1 cellular context compared by ENCODE assay signal in the genomic region with DNA sequence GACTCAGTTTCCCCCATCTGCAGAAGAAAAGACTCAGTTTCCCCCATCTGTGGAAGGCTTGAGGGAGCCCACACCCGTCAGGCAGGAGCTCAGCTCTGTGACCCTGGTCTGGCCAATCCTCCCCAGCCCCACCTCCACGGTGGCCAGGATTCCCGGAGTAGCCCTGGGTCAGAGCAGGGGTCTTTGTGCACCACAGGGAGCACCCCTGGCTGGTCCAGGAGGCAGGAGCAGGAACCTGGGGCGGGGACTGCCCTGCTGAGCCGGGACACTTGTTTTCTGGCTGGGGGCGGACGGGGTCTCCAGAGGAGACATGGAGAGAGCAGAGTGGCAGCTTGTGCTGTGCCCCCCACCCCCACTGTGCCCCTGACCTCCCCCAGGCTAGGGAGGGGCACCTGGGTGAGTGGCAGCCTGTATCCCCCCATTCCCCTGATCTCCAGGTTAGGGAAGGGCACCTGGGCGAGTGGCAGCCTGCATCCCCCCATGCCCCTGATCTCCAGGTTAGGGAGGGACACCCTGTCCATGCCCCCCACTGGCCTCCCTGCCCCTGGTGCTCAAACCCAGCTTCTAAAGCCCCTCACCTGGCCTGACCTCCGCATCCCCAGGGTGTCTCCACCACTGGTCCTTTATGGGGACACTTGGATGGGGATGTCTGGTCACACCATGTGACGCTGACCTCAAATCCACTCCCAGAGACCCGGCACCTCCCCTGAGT.
TF ChIP-seq lines count a peak whose summit lies in the region.

No MANE protein-coding gene starts in this region.

TF ChIP-seq in SK-N-SH, 30 proteins besides CTCF, POLR2A, EP300 and RAD21 (continued from another document):
- TF ChIP-seq, protein P1, sequence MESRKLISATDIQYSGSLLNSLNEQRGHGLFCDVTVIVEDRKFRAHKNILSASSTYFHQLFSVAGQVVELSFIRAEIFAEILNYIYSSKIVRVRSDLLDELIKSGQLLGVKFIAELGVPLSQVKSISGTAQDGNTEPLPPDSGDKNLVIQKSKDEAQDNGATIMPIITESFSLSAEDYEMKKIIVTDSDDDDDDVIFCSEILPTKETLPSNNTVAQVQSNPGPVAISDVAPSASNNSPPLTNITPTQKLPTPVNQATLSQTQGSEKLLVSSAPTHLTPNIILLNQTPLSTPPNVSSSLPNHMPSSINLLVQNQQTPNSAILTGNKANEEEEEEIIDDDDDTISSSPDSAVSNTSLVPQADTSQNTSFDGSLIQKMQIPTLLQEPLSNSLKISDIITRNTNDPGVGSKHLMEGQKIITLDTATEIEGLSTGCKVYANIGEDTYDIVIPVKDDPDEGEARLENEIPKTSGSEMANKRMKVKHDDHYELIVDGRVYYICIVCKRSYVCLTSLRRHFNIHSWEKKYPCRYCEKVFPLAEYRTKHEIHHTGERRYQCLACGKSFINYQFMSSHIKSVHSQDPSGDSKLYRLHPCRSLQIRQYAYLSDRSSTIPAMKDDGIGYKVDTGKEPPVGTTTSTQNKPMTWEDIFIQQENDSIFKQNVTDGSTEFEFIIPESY (IDR thresholded peaks at IDR 0.05; ENCODE audit: borderline replicate concordance, low read depth) = no peak
- TF ChIP-seq SIN3A (IDR thresholded peaks at IDR 0.05; ENCODE audit: borderline replicate concordance, low read depth, low read length) (no peak), NRF1 (IDR thresholded peaks at IDR 0.05; ENCODE audit: low read depth, low read length) (no peak), CHD2 (IDR thresholded peaks at IDR 0.05; ENCODE audit: low read length, partially characterized antibody) (no peak), GABPA (IDR thresholded peaks at IDR 0.05; ENCODE audit: low read depth) (no peak), GATA2 (CRISPR knock-in tag; IDR thresholded peaks at IDR 0.05) (no peak), MEF2A (IDR thresholded peaks at IDR 0.05; ENCODE audit: borderline replicate concordance, low read depth) (no peak), FOSL2 (IDR thresholded peaks at IDR 0.05; ENCODE audit: borderline replicate concordance, low read depth) (no peak), TAF1 (IDR thresholded peaks at IDR 0.05; ENCODE audit: borderline replicate concordance, low read depth, low read length) (no peak), TEAD4 (IDR thresholded peaks at IDR 0.05; ENCODE audit: borderline replicate concordance, insufficient read depth) (no peak)
- TF ChIP-seq, protein P2, sequence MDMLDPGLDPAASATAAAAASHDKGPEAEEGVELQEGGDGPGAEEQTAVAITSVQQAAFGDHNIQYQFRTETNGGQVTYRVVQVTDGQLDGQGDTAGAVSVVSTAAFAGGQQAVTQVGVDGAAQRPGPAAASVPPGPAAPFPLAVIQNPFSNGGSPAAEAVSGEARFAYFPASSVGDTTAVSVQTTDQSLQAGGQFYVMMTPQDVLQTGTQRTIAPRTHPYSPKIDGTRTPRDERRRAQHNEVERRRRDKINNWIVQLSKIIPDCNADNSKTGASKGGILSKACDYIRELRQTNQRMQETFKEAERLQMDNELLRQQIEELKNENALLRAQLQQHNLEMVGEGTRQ (IDR thresholded peaks at IDR 0.05; ENCODE audit: borderline replicate concordance, low read depth, low read length) = no peak
